9 cellular contexts compared by ENCODE assay signal in genomic region chr20:60137657-60138245, GRCh38.
DNase-seq lines count a peak whose midpoint lies in the region; ATAC-seq and TF ChIP-seq lines count a peak whose summit lies in the region.
"Had no signal": no experiment of that assay in that cellular context is flagged by ENCODE, and none has a peak within 500 bp of the region (broad histone marks: within the 10 kb centered on the region; RNA-seq: fewer than 3 reads in every experiment).

No MANE protein-coding gene starts in this region.

- H3K27me3 ChIP-seq in CD8-positive, alpha-beta memory T cell (ENCODE audit: insufficient read depth, low read length, poor library complexity, severe bottlenecking) = no peaks in the 10 kb centered on the region
- H3K27me3 ChIP-seq in GM23338 (ENCODE audit: insufficient read depth) (no peaks in the 10 kb centered on the region), thoracic aorta (replicated peaks; ENCODE audit: insufficient read depth) (no peaks in the 10 kb centered on the region)
- H3K27me3 ChIP-seq: SJCRH30 had no signal

- no peaks in the 10 kb centered on the region for H3K9me2 ChIP-seq in GM23338 (ENCODE audit: insufficient read depth)

- H3K4me1 ChIP-seq in CD8-positive, alpha-beta memory T cell (ENCODE audit: insufficient read depth, low read length) = no peaks in the 10 kb centered on the region
- no peaks in the 10 kb centered on the region for H3K4me1 ChIP-seq in GM23338 (ENCODE audit: insufficient read depth)
- no peaks in the 10 kb centered on the region for H3K4me1 ChIP-seq in thoracic aorta (ENCODE audit: control insufficient read depth in 1 of 2, low read depth in 2 of 2)
- H3K4me1 ChIP-seq: SJCRH30 had no signal

- POLR2A ChIA-PET in CD8-positive, alpha-beta memory T cell (lab: Charles Lee) = no interaction called here

- H3K9me3 Mint-ChIP-seq in CD8-positive, alpha-beta memory T cell = no peaks in the 10 kb centered on the region
- no peaks in the 10 kb centered on the region for H3K9me3 Mint-ChIP-seq in GM23338
- H3K9me3 Mint-ChIP-seq in memory B cell = no peaks in the 10 kb centered on the region

- CTCF ChIA-PET in CD8-positive, alpha-beta memory T cell (lab: Charles Lee) = interaction anchor here (1.2 to 3.2 kb wide), 3 partner anchors 20 to 198 kb away, joined by 3 to 8 read pairs (median 5); partner anchors contain the start of genes FAM217B and PPP1R3D

- peak overlapping the region; percentile 66 to 89 (median 82) for H3K4me3 Mint-ChIP-seq in CD8-positive, alpha-beta memory T cell
- no peak overlapping the region for H3K4me3 Mint-ChIP-seq in GM23338
- H3K4me3 Mint-ChIP-seq in memory B cell = peak overlapping the region; percentile 57

- no peaks in the 10 kb centered on the region for H3F3A ChIP-seq in GM23338 (replicated peaks; ENCODE audit: low read depth)

- peaks cover 5 to 6% of the 10 kb centered on the region in 2 donors for H3K27me3 Mint-ChIP-seq in CD8-positive, alpha-beta memory T cell
- peaks cover 3% of the 10 kb centered on the region for H3K27me3 Mint-ChIP-seq in GM23338 (ENCODE audit: insufficient read depth, low read depth, poor library complexity)
- H3K27me3 Mint-ChIP-seq in memory B cell = no peaks in the 10 kb centered on the region

- TF ChIP-seq CTCF in GM23338 (conservative IDR thresholded peaks at IDR 0.05; ENCODE audit: low read depth in 2 of 2) (peak; percentile 49 to 53), astrocyte of the cerebellum (IDR thresholded peaks at IDR 0.05; ENCODE audit: low read depth, low read length, missing control alignments) (peak; percentile 5), thoracic aorta (IDR thresholded peaks at IDR 0.05) (no peak)

- in situ Hi-C loops in astrocyte of the cerebellum (cut with HindIII; ENCODE audit: low sequenced_read_pairs) = no loop called here

- peaks cover 8 to 16% (median 10%) of the 10 kb centered on the region in 3 donors for H3K4me1 Mint-ChIP-seq in CD8-positive, alpha-beta memory T cell
- peaks cover 3% of the 10 kb centered on the region; the same call in 2 of the 3 replicates for H3K4me1 Mint-ChIP-seq in GM23338
- H3K4me1 Mint-ChIP-seq in memory B cell = no peaks in the 10 kb centered on the region

- no peaks in the 10 kb centered on the region for H3K9me3 ChIP-seq in CD8-positive, alpha-beta memory T cell (ENCODE audit: low read length)
- no peaks in the 10 kb centered on the region for H3K9me3 ChIP-seq in thoracic aorta
- H3K9me3 ChIP-seq: SJCRH30 had no signal

- peak overlapping the region; percentile 48 for H3K4me3 ChIP-seq in CD8-positive, alpha-beta memory T cell (ENCODE audit: low read length)
- H3K4me3 ChIP-seq in GM23338 = no peak overlapping the region
- no peak overlapping the region for H3K4me3 ChIP-seq in astrocyte of the cerebellum (ENCODE audit: low read depth, low read length)
- H3K4me3 ChIP-seq in thoracic aorta = peak overlapping the region; percentile 66
- H3K4me3 ChIP-seq: SJCRH30 had no signal

- peak in 1 of 5 donors; percentile 9 for DNase-seq in CD8-positive, alpha-beta memory T cell
- DNase-seq in GM23338 (ENCODE audit: low spot score) = peak; percentile 44
- DNase-seq in NOMO-1 treated with dmso at 0.1 percent for 144 hours (lab: John Stamatoyannopoulos, UW; ENCODE audit: unreplicated experiment) = peak; percentile 52
- no peak for DNase-seq in astrocyte of the cerebellum (ENCODE audit: low read depth)
- DNase-seq in memory B cell (ENCODE audit: low spot score in 2 of 2) = no peak
- DNase-seq in thoracic aorta (ENCODE audit: low spot score) = no peak

- no peak overlapping the region for H3K27ac ChIP-seq in CD8-positive, alpha-beta memory T cell (ENCODE audit: low read depth, low read length)
- H3K27ac ChIP-seq in GM23338 (ENCODE audit: low read depth) (no peak overlapping the region), thoracic aorta (no peak overlapping the region)
- H3K27ac ChIP-seq: SJCRH30 had no signal

- H3K36me3 Mint-ChIP-seq in CD8-positive, alpha-beta memory T cell = no peaks in the 10 kb centered on the region
- H3K36me3 Mint-ChIP-seq in GM23338 (ENCODE audit: low read depth) = no peaks in the 10 kb centered on the region
- no peaks in the 10 kb centered on the region for H3K36me3 Mint-ChIP-seq in memory B cell

- H3K27ac Mint-ChIP-seq in CD8-positive, alpha-beta memory T cell = peak overlapping the region in 3 of 8 donors; percentile 20 to 74 (median 72)
- H3K27ac Mint-ChIP-seq in GM23338 = no peak overlapping the region
- H3K27ac Mint-ChIP-seq in memory B cell = no peak overlapping the region

- no peak overlapping the region for H3K4me2 ChIP-seq in GM23338

- no peaks in the 10 kb centered on the region for H3K79me2 ChIP-seq in GM23338 (replicated peaks; ENCODE audit: insufficient read depth)

- H4K20me1 ChIP-seq in GM23338 (replicated peaks; ENCODE audit: insufficient read depth) = no peaks in the 10 kb centered on the region

- no peak overlapping the region for H2AFZ ChIP-seq in GM23338

- H3K36me3 ChIP-seq in CD8-positive, alpha-beta memory T cell (ENCODE audit: insufficient read depth, low read length) = no peaks in the 10 kb centered on the region
- no peaks in the 10 kb centered on the region for H3K36me3 ChIP-seq in GM23338 (ENCODE audit: insufficient read depth)
- no peaks in the 10 kb centered on the region for H3K36me3 ChIP-seq in thoracic aorta
- H3K36me3 ChIP-seq: SJCRH30 had no signal

- peak; percentile 80 for ATAC-seq in GM23338
- ATAC-seq in memory B cell (ENCODE audit: low read depth) = no peak
- no peak for ATAC-seq in thoracic aorta (ENCODE audit: insufficient number of reproducible peaks, low FRiP score, low read depth)
- no peak for ATAC-seq in HG02763 (IDR thresholded peaks at IDR 0.05; ENCODE audit: unreplicated experiment)
- ATAC-seq in HG02610 (IDR thresholded peaks at IDR 0.05; ENCODE audit: unreplicated experiment) = no peak

TF ChIP-seq in GM23338, 12 proteins besides CTCF, POLR2A, EP300 and RAD21 (continues in another document):
- TF ChIP-seq CREB1 (CRISPR knock-in tag; IDR thresholded peaks at IDR 0.05; ENCODE audit: low read depth) = no peak
- TF ChIP-seq EZH2 (IDR thresholded peaks at IDR 0.05; ENCODE audit: low read depth, unreplicated experiment) = no peak
- TF ChIP-seq STAT1 (IDR thresholded peaks at IDR 0.05; ENCODE audit: unreplicated experiment) = no peak
- TF ChIP-seq ETS1 (IDR thresholded peaks at IDR 0.05) = no peak
- TF ChIP-seq JUNB (IDR thresholded peaks at IDR 0.05; ENCODE audit: unreplicated experiment) = no peak

Comparison
In these comparisons a context has a peak if more than half of its experiments do, and no peak if none do; other contexts are left out.
1. DNase-seq: peak in GM23338 (single experiment) and NOMO-1 treated with dmso at 0.1 percent for 144 hours (single experiment); none in astrocyte of the cerebellum (single experiment), memory B cell (0 of 2) and thoracic aorta (single experiment).
2. H3K4me3 ChIP-seq: peak in CD8-positive, alpha-beta memory T cell (single experiment) and thoracic aorta (single experiment); none in GM23338 (single experiment) and astrocyte of the cerebellum (single experiment).